Comparison of ENCODE assay signal across 2 cellular contexts in genomic region chr17:45877467-45877866, GRCh38.
TF ChIP-seq lines count a peak whose summit lies in the region.

No MANE protein-coding gene starts in this region.

TF ChIP-seq in HEK293, 187 proteins besides CTCF, POLR2A, EP300 and RAD21:
- TF ChIP-seq, protein P1, sequence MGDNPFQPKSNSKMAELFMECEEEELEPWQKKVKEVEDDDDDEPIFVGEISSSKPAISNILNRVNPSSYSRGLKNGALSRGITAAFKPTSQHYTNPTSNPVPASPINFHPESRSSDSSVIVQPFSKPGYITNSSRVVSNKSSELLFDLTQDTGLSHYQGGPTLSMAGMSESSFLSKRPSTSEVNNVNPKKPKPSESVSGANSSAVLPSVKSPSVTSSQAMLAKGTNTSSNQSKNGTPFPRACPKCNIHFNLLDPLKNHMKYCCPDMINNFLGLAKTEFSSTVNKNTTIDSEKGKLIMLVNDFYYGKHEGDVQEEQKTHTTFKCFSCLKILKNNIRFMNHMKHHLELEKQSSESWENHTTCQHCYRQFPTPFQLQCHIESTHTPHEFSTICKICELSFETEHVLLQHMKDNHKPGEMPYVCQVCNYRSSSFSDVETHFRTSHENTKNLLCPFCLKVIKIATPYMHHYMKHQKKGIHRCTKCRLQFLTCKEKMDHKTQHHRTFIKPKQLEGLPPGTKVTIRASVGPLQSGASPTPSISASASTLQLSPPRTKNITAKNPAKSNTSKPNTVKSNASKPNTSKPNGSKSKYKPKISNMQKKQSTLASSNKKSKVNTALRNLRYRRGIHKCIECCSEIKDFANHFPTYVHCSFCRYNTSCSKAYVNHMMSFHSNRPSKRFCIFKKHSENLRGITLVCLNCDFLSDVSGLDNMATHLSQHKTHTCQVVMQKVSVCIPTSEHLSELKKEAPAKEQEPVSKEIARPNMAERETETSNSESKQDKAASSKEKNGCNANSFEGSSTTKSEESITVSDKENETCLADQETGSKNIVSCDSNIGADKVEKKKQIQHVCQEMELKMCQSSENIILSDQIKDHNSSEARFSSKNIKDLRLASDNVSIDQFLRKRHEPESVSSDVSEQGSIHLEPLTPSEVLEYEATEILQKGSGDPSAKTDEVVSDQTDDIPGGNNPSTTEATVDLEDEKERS (tag by site-specific recombination; IDR thresholded peaks at IDR 0.05), result 0 out of 2 replicates have a peak, but pooled peaks have one; percentile 50
- peak; percentile 57 for TF ChIP-seq SETDB1 (IDR thresholded peaks at IDR 0.05; ENCODE audit: insufficient read length, low read length)
- TF ChIP-seq ZNF560 (tag by site-specific recombination; IDR thresholded peaks at IDR 0.05; ENCODE audit: borderline replicate concordance), result no peak

TF ChIP-seq in K562, 482 proteins besides CTCF, POLR2A, EP300 and RAD21 (continued from another document):
- TF ChIP-seq MLX (CRISPR knock-in tag; conservative IDR thresholded peaks at IDR 0.05) (no peak), NR2F6 (CRISPR knock-in tag; IDR thresholded peaks at IDR 0.05) (no peak), ZNF583 (CRISPR knock-in tag; IDR thresholded peaks at IDR 0.05) (no peak), MBD2 (IDR thresholded peaks at IDR 0.05; ENCODE audit: borderline replicate concordance, low read depth) (no peak), ZFP1 (CRISPR knock-in tag; IDR thresholded peaks at IDR 0.05) (no peak)
